Comparison of ENCODE assay signal across 10 cellular contexts in the genomic region with DNA sequence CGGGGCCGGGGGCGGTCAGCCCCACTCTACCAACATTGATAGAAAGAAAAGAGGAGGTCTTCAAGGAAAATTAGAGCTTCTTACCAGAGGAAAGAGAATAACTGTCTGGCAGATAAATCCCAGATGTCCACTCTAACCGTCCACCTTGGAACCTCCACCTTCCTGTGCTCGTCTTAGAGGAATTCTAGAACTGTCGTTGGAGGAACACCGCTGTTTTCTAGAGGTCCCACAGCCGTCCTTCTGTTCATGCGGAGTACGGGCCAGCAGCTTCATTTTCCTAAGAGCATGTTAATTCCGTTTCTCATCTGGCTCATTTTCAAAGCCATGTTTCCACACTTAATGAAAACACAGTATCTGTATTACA.
DNase-seq lines count a peak whose midpoint lies in the region; ATAC-seq, FAIRE-seq and TF ChIP-seq lines count a peak whose summit lies in the region.
"Had no signal": no experiment of that assay in that cellular context is flagged by ENCODE, and none has a peak within 500 bp of the region (broad histone marks: within the 10 kb centered on the region; RNA-seq: fewer than 3 reads in every experiment).

No MANE protein-coding gene starts in this region.

- no peaks in the 10 kb centered on the region for H3K36me3 ChIP-seq in RWPE2 (ENCODE audit: low read depth)
- no peaks in the 10 kb centered on the region for H3K36me3 ChIP-seq in heart right ventricle
- H3K36me3 ChIP-seq in trophoblast cell (ENCODE audit: control insufficient read depth in 1 of 2, insufficient read depth in 2 of 2, low read length in 2 of 2) = no peaks in the 10 kb centered on the region

- H3K14ac ChIP-seq in trophoblast cell (ENCODE audit: low read length) = no peak overlapping the region

- no peaks in the 10 kb centered on the region for H3K36me3 Mint-ChIP-seq in activated T-helper 2 cell treated with anti-CD3 and anti-CD28 coated beads, Interferon-gamma antibody, Interleukin-2, Interleukin-4, amounts not matched to agents 10 μg/mL and 5 μg/mL and 100 μg/mL, durations not matched to agents 14 hours and 24 hours and 36 hours (ENCODE audit: low read depth)
- H3K36me3 Mint-ChIP-seq: CD4-positive, CD25-positive, alpha-beta regulatory T cell had no signal

- H3K9me3 Mint-ChIP-seq in activated T-helper 2 cell treated with anti-CD3 and anti-CD28 coated beads, Interferon-gamma antibody, Interleukin-2, Interleukin-4, amounts not matched to agents 10 μg/mL and 5 μg/mL and 100 μg/mL, durations not matched to agents 14 hours and 24 hours and 36 hours = no peaks in the 10 kb centered on the region

- H3K79me1 ChIP-seq in trophoblast cell (ENCODE audit: low read length) = no peaks in the 10 kb centered on the region

- H3K9me3 ChIP-seq in RWPE2 (ENCODE audit: severe bottlenecking) (no peaks in the 10 kb centered on the region), heart right ventricle (no peaks in the 10 kb centered on the region), trophoblast cell (ENCODE audit: insufficient read depth, low read depth, low read length) (no peaks in the 10 kb centered on the region)

- no peaks in the 10 kb centered on the region for H3K27me3 Mint-ChIP-seq in activated T-helper 2 cell treated with anti-CD3 and anti-CD28 coated beads, Interferon-gamma antibody, Interleukin-2, Interleukin-4, amounts not matched to agents 10 μg/mL and 5 μg/mL and 100 μg/mL, durations not matched to agents 14 hours and 24 hours and 36 hours (ENCODE audit: low read depth)
- H3K27me3 Mint-ChIP-seq: CD4-positive, CD25-positive, alpha-beta regulatory T cell had no signal

- H3K27ac ChIP-seq in RWPE2 (ENCODE audit: poor library complexity, severe bottlenecking) (no peak overlapping the region), heart right ventricle (peak overlapping the region in 4 of 10 donors; percentile 17 to 46 (median 34)), trophoblast cell (ENCODE audit: low read depth, low read length) (no peak overlapping the region)

- no peak overlapping the region for H3K9ac ChIP-seq in trophoblast cell (ENCODE audit: low read length)

- no peak overlapping the region for H4K8ac ChIP-seq in trophoblast cell (ENCODE audit: low read depth, low read length)

- intact Hi-C loops in heart right ventricle (cut with DNase I) = loop anchor here in 1 of 10 donors (10.0 kb wide), 1 partner anchor 103 kb away; no protein-coding TSS in a partner anchor
- intact Hi-C loops in activated T-helper 2 cell treated with anti-CD3 and anti-CD28 coated beads, Interferon-gamma antibody, Interleukin-2, Interleukin-4, amounts not matched to agents 10 μg/mL and 5 μg/mL and 100 μg/mL, durations not matched to agents 14 hours and 24 hours and 36 hours (cut with micrococcal nuclease) = no loop called here

- peak; percentile 39; the same call in 1 of the 3 replicates for ATAC-seq in RWPE2 (ENCODE audit: low read depth)
- ATAC-seq in heart right ventricle = peak in 7 of 8 donors; percentile 17 to 53 (median 38)
- ATAC-seq in HG03108 (IDR thresholded peaks at IDR 0.05; ENCODE audit: unreplicated experiment) = no peak

- H2BK120ac ChIP-seq in trophoblast cell (ENCODE audit: insufficient read depth, low read length, poor library complexity) = no peak overlapping the region

- H2AFZ ChIP-seq in trophoblast cell (ENCODE audit: insufficient read depth, low read length, poor library complexity) = no peak overlapping the region

- TF ChIP-seq CTCF in AG10803 (conservative IDR thresholded peaks at IDR 0.05; ENCODE audit: low read length) = no peak
- no peak for TF ChIP-seq CTCF in RWPE2 (IDR thresholded peaks at IDR 0.05; ENCODE audit: poor library complexity, severe bottlenecking)
- TF ChIP-seq CTCF in heart right ventricle (IDR thresholded peaks at IDR 0.05) = no peak

- 11 to 16% methylated on average over 11 of the region's 11 CpGs for WGBS in heart right ventricle, 2 donors
- no CpG with 5 or more reads among the region's 11 CpGs for whole genome bisulfite sequencing in trophoblast cell (ENCODE audit: extremely low coverage, insufficient coverage, insufficient read length)

- H2BK5ac ChIP-seq in trophoblast cell (ENCODE audit: low read depth, low read length, poor library complexity) = no peak overlapping the region

- H4K12ac ChIP-seq in trophoblast cell (ENCODE audit: low read depth, low read length) = no peak overlapping the region

- H3K4me1 ChIP-seq in RWPE2 (ENCODE audit: insufficient read depth, poor library complexity, severe bottlenecking) (no peaks in the 10 kb centered on the region), heart right ventricle (peaks cover 0 to 13% (median 5%) of the 10 kb centered on the region in 9 donors), trophoblast cell (ENCODE audit: control insufficient read depth in 1 of 2, insufficient read depth in 2 of 2, low read length in 2 of 2) (no peaks in the 10 kb centered on the region)

- no peak for DNase-seq in AG10803 (ENCODE audit: low read depth)
- no peak for DNase-seq in RWPE2 (ENCODE audit: low spot score)
- no peak for DNase-seq in heart right ventricle
- no peak for DNase-seq in trophoblast cell
- DNase-seq in RCC 7860 (ENCODE audit: low spot score) = no peak
- DNase-seq in activated T-helper 2 cell treated with anti-CD3 and anti-CD28 coated beads, Interferon-gamma antibody, Interleukin-2, Interleukin-4, amounts not matched to agents 10 μg/mL and 5 μg/mL and 100 μg/mL, durations not matched to agents 14 hours and 24 hours and 36 hours (ENCODE audit: low spot score) = no peak
- no peak for DNase-seq in DMS53 treated with DMSO at 0.1 percent for 48 hours (lab: John Stamatoyannopoulos, UW; ENCODE audit: unreplicated experiment)
- DNase-seq: activated CD8-positive, alpha-beta memory T cell treated with anti-CD3 and anti-CD28 coated beads, Interleukin-2, amount 50 U/mL, for 4 hours had no signal

- H3K27ac Mint-ChIP-seq in activated T-helper 2 cell treated with anti-CD3 and anti-CD28 coated beads, Interferon-gamma antibody, Interleukin-2, Interleukin-4, amounts not matched to agents 10 μg/mL and 5 μg/mL and 100 μg/mL, durations not matched to agents 14 hours and 24 hours and 36 hours = no peak overlapping the region

- no peak overlapping the region for H3K18ac ChIP-seq in trophoblast cell (ENCODE audit: low read length)

- H3K79me2 ChIP-seq in trophoblast cell (ENCODE audit: control insufficient read depth, insufficient read depth, low read length, poor library complexity) = no peaks in the 10 kb centered on the region

- H3K4me1 Mint-ChIP-seq in activated T-helper 2 cell treated with anti-CD3 and anti-CD28 coated beads, Interferon-gamma antibody, Interleukin-2, Interleukin-4, amounts not matched to agents 10 μg/mL and 5 μg/mL and 100 μg/mL, durations not matched to agents 14 hours and 24 hours and 36 hours (ENCODE audit: low read depth) = no peaks in the 10 kb centered on the region

- H3K4me2 ChIP-seq in trophoblast cell (ENCODE audit: low read length) = peak overlapping the region; percentile 77

- H3K4ac ChIP-seq in trophoblast cell (ENCODE audit: low read depth, low read length) = no peak overlapping the region

- no peak overlapping the region for H4K91ac ChIP-seq in trophoblast cell (ENCODE audit: low read depth, low read length)

- H3K23ac ChIP-seq in trophoblast cell (ENCODE audit: low read length) = no peak overlapping the region

- H3K4me3 Mint-ChIP-seq in activated T-helper 2 cell treated with anti-CD3 and anti-CD28 coated beads, Interferon-gamma antibody, Interleukin-2, Interleukin-4, amounts not matched to agents 10 μg/mL and 5 μg/mL and 100 μg/mL, durations not matched to agents 14 hours and 24 hours and 36 hours (ENCODE audit: low read depth) = no peak overlapping the region

- no peak overlapping the region for H2AK5ac ChIP-seq in trophoblast cell (ENCODE audit: low read length)

- peak overlapping the region; percentile 61 for H3K4me3 ChIP-seq in AG10803 (ENCODE audit: low read length)
- peak overlapping the region; percentile 27 for H3K4me3 ChIP-seq in RWPE2 (ENCODE audit: severe bottlenecking)
- peak overlapping the region; percentile 16 to 62 (median 50) for H3K4me3 ChIP-seq in heart right ventricle
- no peak overlapping the region for H3K4me3 ChIP-seq in trophoblast cell (ENCODE audit: low read depth, low read length)

- H2BK12ac ChIP-seq in trophoblast cell (ENCODE audit: low read length) = no peak overlapping the region

- no peak for FAIRE-seq in RCC 7860 (lab: Jason Lieb, UNC)

- H3K27me3 ChIP-seq in RWPE2 (ENCODE audit: insufficient read depth, poor library complexity, severe bottlenecking) = peaks cover 3% of the 10 kb centered on the region
- H3K27me3 ChIP-seq in heart right ventricle = peaks cover 0 to 16% (median 0%) of the 10 kb centered on the region in 7 donors
- no peaks in the 10 kb centered on the region for H3K27me3 ChIP-seq in trophoblast cell (ENCODE audit: insufficient read depth, low read length)
